In the genomic region with DNA sequence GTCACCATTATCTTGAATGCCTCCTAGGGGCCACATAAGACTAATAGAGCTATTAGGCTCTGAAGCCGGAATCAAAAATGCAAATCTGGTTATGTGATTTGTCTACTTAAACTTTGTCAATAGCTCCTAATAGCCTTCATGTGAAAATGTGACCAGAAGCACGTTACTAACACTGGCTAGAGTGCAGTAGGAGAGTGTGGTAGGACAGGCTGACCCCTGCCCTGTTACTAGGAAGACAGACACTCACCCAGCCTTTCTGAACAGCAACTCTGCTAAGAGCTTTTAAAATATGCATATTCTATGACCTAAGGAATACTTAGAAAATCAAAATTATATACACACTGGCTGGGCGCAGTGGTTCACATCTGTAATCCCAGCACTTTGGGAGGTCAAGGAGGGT, we compare ENCODE assay signal across 31 cellular contexts.
"Had no signal": no experiment of that assay in that cellular context is flagged by ENCODE, and none has a peak within 500 bp of the region (broad histone marks: within the 10 kb centered on the region; RNA-seq: fewer than 3 reads in every experiment).

No MANE protein-coding gene starts in this region.

- H3K4me3 ChIP-seq: body of pancreas, esophagus muscularis mucosa, gastrocnemius medialis, heart left ventricle had no signal

- H3K9me3 ChIP-seq: body of pancreas, esophagus muscularis mucosa, gastrocnemius medialis, heart left ventricle had no signal

- H3K4me1 ChIP-seq: body of pancreas, foreskin keratinocyte, gastrocnemius medialis had no signal

- H3K27me3 ChIP-seq: body of pancreas, esophagus muscularis mucosa, foreskin keratinocyte, gastrocnemius medialis, heart left ventricle had no signal

- H3K27ac ChIP-seq: body of pancreas, esophagus muscularis mucosa, foreskin keratinocyte, gastrocnemius medialis, heart left ventricle, WERI-Rb-1 had no signal

- DNase-seq: activated B cell treated with CpG ODN at 0.5 μM for 24 hours; activated CD4-positive, alpha-beta T cell treated with anti-CD3 and anti-CD28 coated beads for 48 hours; activated CD4-positive, alpha-beta T cell treated with anti-CD3 and anti-CD28 coated beads, Interleukin-2, amount 50 U/mL, for 1 hour; activated CD4-positive, alpha-beta T cell treated with anti-CD3 and anti-CD28 coated beads, Interleukin-2, amount 50 U/mL, for 48 hours; activated CD8-positive, alpha-beta memory T cell treated with anti-CD3 and anti-CD28 coated beads for 24 hours; activated CD8-positive, alpha-beta memory T cell treated with anti-CD3 and anti-CD28 coated beads, Interleukin-2, amount 50 U/mL, for 48 hours; activated CD8-positive, alpha-beta T cell treated with anti-CD3 and anti-CD28 coated beads for 36 hours; activated effector memory CD4-positive, alpha-beta T cell treated with Interleukin-2 at 50 U/mL for 16 hours; activated gamma-delta T cell treated with Interleukin-2 at 50 U/mL for 16 hours; activated naive CD4-positive, alpha-beta T cell treated with anti-CD3 and anti-CD28 coated beads, Interleukin-2, amount 50 U/mL, for 16 hours; activated naive CD4-positive, alpha-beta T cell treated with Interleukin-2 at 50 U/mL for 16 hours; activated T-cell treated with anti-CD3 and anti-CD28 coated beads for 4 hours; activated T-cell treated with anti-CD3 and anti-CD28 coated beads, Interleukin-2, amount 50 U/mL, for 24 hours; amniotic stem cell; aorta; body of pancreas; caudate nucleus; cortex of kidney; dermis blood vessel endothelial cell; effector CD4-positive, alpha-beta T cell; effector memory CD8-positive, alpha-beta T cell; erythroblast; foreskin keratinocyte; gastrocnemius medialis; glutamatergic neuron; heart left ventricle; T-helper 1 cell; T-helper 17 cell; T1000; WERI-Rb-1 had no signal
